13 cellular contexts compared by ENCODE assay signal in the genomic region with DNA sequence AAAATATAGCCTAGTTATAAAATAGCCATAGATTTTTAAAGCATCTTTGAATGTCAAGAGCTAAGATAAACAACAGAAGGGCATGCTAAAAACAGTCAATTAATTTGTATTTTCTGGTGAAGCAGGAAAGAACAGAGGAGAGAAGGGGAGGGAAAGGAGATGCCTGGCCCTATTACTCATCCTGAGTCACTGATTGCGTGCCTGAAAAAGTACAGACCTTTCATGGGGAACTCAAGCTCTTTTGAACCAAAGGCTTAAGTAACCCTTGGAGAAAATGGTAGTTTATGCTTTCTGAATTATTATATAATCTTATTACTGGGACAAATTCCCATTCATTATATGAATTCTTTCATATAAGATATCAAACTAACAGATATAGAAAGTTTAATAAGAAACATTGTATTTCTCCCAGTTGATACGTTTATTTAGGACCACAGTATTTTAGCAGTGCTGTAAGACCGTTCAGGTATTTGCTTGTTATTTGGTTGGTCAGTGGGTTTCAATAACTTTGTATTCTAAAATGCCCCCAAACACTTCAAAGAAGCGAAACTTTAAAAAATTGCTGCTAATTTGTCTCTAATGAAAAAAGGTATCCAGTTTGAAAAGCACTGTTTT.
A peak's percentile ranks its signal among the peaks of the same experiment; 100 is the strongest.
DNase-seq lines count a peak whose midpoint lies in the region; ATAC-seq and TF ChIP-seq lines count a peak whose summit lies in the region.
"Had no signal": no experiment of that assay in that cellular context is flagged by ENCODE, and none has a peak within 500 bp of the region (broad histone marks: within the 10 kb centered on the region; RNA-seq: fewer than 3 reads in every experiment).

No MANE protein-coding gene starts in this region.

- H2AK9ac ChIP-seq in IMR-90 (replicated peaks; ENCODE audit: low read depth, low read length, poor library complexity), result no peak overlapping the region

- H3K4me1 ChIP-seq in IMR-90 (ENCODE audit: control insufficient read depth, insufficient read depth, low read length) (peaks cover 11% of the 10 kb centered on the region; the same call in 1 of the 2 replicates), ascending aorta (peaks cover 0 to 4% of the 10 kb centered on the region in 2 donors)
- H3K4me1 ChIP-seq: neural progenitor cell had no signal

- H3K9me3 ChIP-seq in AG04450 (ENCODE audit: control insufficient read depth, insufficient read depth, low read length) (no peaks in the 10 kb centered on the region), IMR-90 (ENCODE audit: control insufficient read depth, insufficient read depth, low read length) (no peaks in the 10 kb centered on the region), ascending aorta (no peaks in the 10 kb centered on the region)

- H2BK15ac ChIP-seq in IMR-90 (ENCODE audit: low read depth, low read length), result no peak overlapping the region

- peak overlapping the region; percentile 40; the same call in 1 of the 2 replicates for H2AK5ac ChIP-seq in IMR-90 (ENCODE audit: low read depth, low read length)

- in situ Hi-C loops in IMR-90 (cut with MboI; ENCODE audit: low sequenced_read_pairs), result no loop called here

- H3K9me3 Mint-ChIP-seq in endothelial cell (ENCODE audit: unreplicated experiment), result no peaks in the 10 kb centered on the region
- H3K9me3 Mint-ChIP-seq: CD8-positive, alpha-beta T cell; neural progenitor cell had no signal

- H3K4me2 ChIP-seq in IMR-90 (ENCODE audit: low read depth, low read length), result no peak overlapping the region
- H3K4me2 ChIP-seq: neural progenitor cell had no signal

- H3K9me1 ChIP-seq in IMR-90 (ENCODE audit: insufficient read depth, low read length), result no peaks in the 10 kb centered on the region

- TF ChIP-seq RAD21 in IMR-90 (IDR thresholded peaks at IDR 0.05; ENCODE audit: low read length), result no peak

- ATAC-seq in IMR-90 (ENCODE audit: low read depth) (peak; percentile 86), HG02970 (IDR thresholded peaks at IDR 0.05; ENCODE audit: low FRiP score, unreplicated experiment) (no peak), GM19351 (IDR thresholded peaks at IDR 0.05; ENCODE audit: unreplicated experiment) (no peak), GM18873 (IDR thresholded peaks at IDR 0.05; ENCODE audit: low FRiP score, unreplicated experiment) (no peak)
- ATAC-seq: CD8-positive, alpha-beta T cell had no signal

- no peaks in the 10 kb centered on the region for H3K27me3 ChIP-seq in AG04450 (ENCODE audit: control insufficient read depth, insufficient read depth, low read length)
- no peaks in the 10 kb centered on the region for H3K27me3 ChIP-seq in IMR-90 (ENCODE audit: control insufficient read depth, insufficient read depth, low read length)
- H3K27me3 ChIP-seq in ascending aorta, result no peaks in the 10 kb centered on the region
- H3K27me3 ChIP-seq: neural progenitor cell had no signal

- H3K18ac ChIP-seq in IMR-90 (ENCODE audit: low read depth, low read length), result peak overlapping the region; percentile 90; the same call in 1 of the 2 replicates

- TF ChIP-seq CTCF in AG04450 (IDR thresholded peaks at IDR 0.05; ENCODE audit: low read depth, low read length), result no peak
- TF ChIP-seq CTCF in IMR-90 (conservative IDR thresholded peaks at IDR 0.05; ENCODE audit: low read depth, low read length), result no peak
- no peak for TF ChIP-seq CTCF in ascending aorta (IDR thresholded peaks at IDR 0.05)
- TF ChIP-seq CTCF in endothelial cell (IDR thresholded peaks at IDR 0.05; ENCODE audit: unreplicated experiment), result no peak

- H3K56ac ChIP-seq in IMR-90 (ENCODE audit: extremely low read depth, insufficient read depth, low read length), result 0 out of 2 replicates have a peak overlapping the region, but pooled peaks have one; percentile 73

- peak overlapping the region; percentile 50 to 76; a peak in 2 of 4 replicates for H4K8ac ChIP-seq in IMR-90 (ENCODE audit: low read depth in 2 of 2, low read length in 2 of 2)

- H3K36me3 Mint-ChIP-seq in endothelial cell (ENCODE audit: low read depth, unreplicated experiment), result no peaks in the 10 kb centered on the region
- H3K36me3 Mint-ChIP-seq: CD8-positive, alpha-beta T cell; neural progenitor cell had no signal

- H2AFZ ChIP-seq in IMR-90 (replicated peaks; ENCODE audit: low read length, poor library complexity), result no peak overlapping the region
- H2AFZ ChIP-seq: neural progenitor cell had no signal

- peak overlapping the region; percentile 84; the same call in 1 of the 2 replicates for H4K5ac ChIP-seq in IMR-90 (ENCODE audit: low read depth, low read length)

- H3K4ac ChIP-seq in IMR-90 (ENCODE audit: low read depth, low read length), result peak overlapping the region; percentile 91; the same call in 1 of the 2 replicates

- no peaks in the 10 kb centered on the region for H3K4me1 Mint-ChIP-seq in endothelial cell (ENCODE audit: unreplicated experiment)
- H3K4me1 Mint-ChIP-seq: central memory CD8-positive, alpha-beta T cell; neural progenitor cell had no signal

- H3K27ac ChIP-seq in AG04450 (ENCODE audit: low read depth, low read length) (no peak overlapping the region), IMR-90 (ENCODE audit: insufficient read depth, low read length) (peak overlapping the region; percentile 47; the same call in 1 of the 2 replicates), ascending aorta (peak overlapping the region; percentile 3 to 47)
- H3K27ac ChIP-seq: neural progenitor cell had no signal

- POLR2A ChIA-PET in AG04450 (lab: Yijun Ruan, JAX), result interaction anchor here (0.6 to 0.8 kb wide), 2 partner anchors 37 to 117 kb away, joined by 3 read pairs; no protein-coding TSS in a partner anchor
- POLR2A ChIA-PET in IMR-90 (lab: Charles Lee; ENCODE audit: unreplicated experiment), result no interaction called here

- no peaks in the 10 kb centered on the region for H3K36me3 ChIP-seq in IMR-90 (ENCODE audit: control insufficient read depth, insufficient read depth, low read length)
- H3K36me3 ChIP-seq in ascending aorta, result no peaks in the 10 kb centered on the region
- H3K36me3 ChIP-seq: neural progenitor cell had no signal

- no peak overlapping the region for H3K23ac ChIP-seq in IMR-90 (ENCODE audit: low read depth, low read length)

- H3K27me3 Mint-ChIP-seq in endothelial cell (ENCODE audit: unreplicated experiment), result no peaks in the 10 kb centered on the region
- H3K27me3 Mint-ChIP-seq: central memory CD8-positive, alpha-beta T cell had no signal

- H3K79me1 ChIP-seq in IMR-90 (ENCODE audit: low read depth in 1 of 2, low read length in 2 of 2), result no peaks in the 10 kb centered on the region

- H4K20me1 ChIP-seq in IMR-90 (ENCODE audit: insufficient read depth, low read length), result no peaks in the 10 kb centered on the region

- dilution Hi-C loops in IMR-90 (cut with HindIII; ENCODE audit: low sequenced_read_pairs, unreplicated experiment), result no loop called here

- intact Hi-C loops in IMR-90 (cut with micrococcal nuclease) (loop anchor here (5.0 kb wide), 1 partner anchor 116 kb away; no protein-coding TSS in a partner anchor), ascending aorta (cut with DNase I) (loop anchor here (5.0 kb wide), 1 partner anchor 69 kb away; no protein-coding TSS in a partner anchor)

- H3K27ac Mint-ChIP-seq in endothelial cell (ENCODE audit: unreplicated experiment), result no peak overlapping the region
- H3K27ac Mint-ChIP-seq: CD8-positive, alpha-beta T cell; neural progenitor cell had no signal

- H4K91ac ChIP-seq in IMR-90 (ENCODE audit: insufficient read depth, low read depth, low read length), result peak overlapping the region; percentile 64

- H2BK5ac ChIP-seq in IMR-90 (ENCODE audit: low read depth, low read length, poor library complexity, severe bottlenecking), result peak overlapping the region; percentile 99

- peak overlapping the region; percentile 94 for H2BK120ac ChIP-seq in IMR-90 (ENCODE audit: low read depth, low read length)

- H3K14ac ChIP-seq in IMR-90 (replicated peaks; ENCODE audit: low read depth, low read length), result peak overlapping the region; percentile 75

- H3K4me3 Mint-ChIP-seq in endothelial cell (ENCODE audit: unreplicated experiment), result no peak overlapping the region
- H3K4me3 Mint-ChIP-seq: CD8-positive, alpha-beta T cell; central memory CD8-positive, alpha-beta T cell; neural progenitor cell had no signal

- CTCF ChIA-PET in AG04450 (lab: Charles Lee), result interaction anchor here (1.9 kb wide), 1 partner anchor 118 kb away, joined by 4 read pairs; no protein-coding TSS in a partner anchor
- CTCF ChIA-PET in IMR-90 (lab: Yijun Ruan, JAX), result interaction anchor here (0.6 kb wide), 1 partner anchor 708 kb away, joined by 3 read pairs; no protein-coding TSS in a partner anchor

- DNase-seq in AG04450 (ENCODE audit: low read depth, low spot score) (peak; percentile 79), IMR-90 (peak; percentile 98), ascending aorta (ENCODE audit: low spot score in 2 of 2) (peak in 1 of 2 donors; percentile 72), iris pigment epithelial cell (ENCODE audit: low read depth) (peak; percentile 98), endothelial cell (ENCODE audit: low spot score) (no peak)
- DNase-seq: CD8-positive, alpha-beta T cell; GOT3; NCI-H1694 had no signal

- peak overlapping the region; percentile 84 for H2BK20ac ChIP-seq in IMR-90 (ENCODE audit: low read depth, low read length)

- no peak for TF ChIP-seq POLR2A in IMR-90 (IDR thresholded peaks at IDR 0.05; ENCODE audit: low read depth, low read length)

- H3K4me3 ChIP-seq in AG04450 (ENCODE audit: low read depth, low read length) (no peak overlapping the region), IMR-90 (ENCODE audit: insufficient read depth, low read depth, low read length) (no peak overlapping the region), ascending aorta (no peak overlapping the region)
- H3K4me3 ChIP-seq: neural progenitor cell had no signal

- no CpG with 5 or more reads among the region's 4 CpGs for WGBS in IMR-90 (ENCODE audit: extremely low coverage in 2 of 2, insufficient read length in 1 of 2), 2 experiments

- H3K9ac ChIP-seq in IMR-90 (ENCODE audit: low read depth, low read length), result no peak overlapping the region
- H3K9ac ChIP-seq: neural progenitor cell had no signal

- BruUV-seq in IMR-90 (replicated peaks; lab: Mats Ljungman, UMichigan), result no TSS peak

TF ChIP-seq in IMR-90, 13 proteins besides CTCF, POLR2A, EP300 and RAD21:
- TF ChIP-seq FOS (IDR thresholded peaks at IDR 0.05; ENCODE audit: low read depth, low read length), result peak; percentile 96
- no peak for TF ChIP-seq SMC3 (IDR thresholded peaks at IDR 0.05; ENCODE audit: low read depth, low read length)
- TF ChIP-seq CEBPB (IDR thresholded peaks at IDR 0.05; ENCODE audit: low read depth, low read length), result peak; percentile 58
